ENCODE assay signal across 1 cellular context in the genomic region with DNA sequence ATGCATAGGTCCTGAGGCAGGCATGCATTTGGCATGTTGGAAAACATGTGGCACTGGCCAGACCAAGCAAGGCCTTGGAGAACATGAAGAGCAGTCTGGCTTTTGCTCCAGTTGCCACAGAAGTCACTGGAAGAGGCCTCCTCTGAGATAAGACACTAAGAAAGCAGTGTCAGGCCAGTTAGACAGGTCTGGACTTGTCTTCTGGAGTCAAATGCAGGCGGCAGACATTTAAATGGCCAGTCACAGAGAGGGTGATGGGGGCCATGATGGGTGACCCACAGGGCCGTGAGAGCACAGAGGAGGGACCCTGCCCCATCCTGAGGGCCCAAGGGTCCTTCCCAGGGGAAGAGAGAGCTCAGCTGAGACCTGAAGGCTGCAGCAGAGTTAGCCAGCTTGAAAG.
TF ChIP-seq lines count a peak whose summit lies in the region.

No MANE protein-coding gene starts in this region.

TF ChIP-seq in SK-N-SH treated with all-trans-retinoic acid at 6 μM for 48 hours, 23 proteins besides CTCF, POLR2A, EP300 and RAD21 (continued from another document):
- TF ChIP-seq RARB (CRISPR knock-in tag; IDR thresholded peaks at IDR 0.05) (no peak), POU6F1 (CRISPR knock-in tag; IDR thresholded peaks at IDR 0.05; ENCODE audit: borderline replicate concordance, low read depth) (no peak), TCF4 (CRISPR knock-in tag; IDR thresholded peaks at IDR 0.05; ENCODE audit: borderline replicate concordance) (no peak), SNAI2 (CRISPR knock-in tag; IDR thresholded peaks at IDR 0.05) (no peak), CSDC2 (CRISPR knock-in tag; IDR thresholded peaks at IDR 0.05) (no peak), ZC3H10 (CRISPR knock-in tag; IDR thresholded peaks at IDR 0.05) (no peak), OSR1 (CRISPR knock-in tag; IDR thresholded peaks at IDR 0.05) (no peak), ZNF565 (CRISPR knock-in tag; conservative IDR thresholded peaks at IDR 0.05; ENCODE audit: low read depth) (no peak), TOX (CRISPR knock-in tag; IDR thresholded peaks at IDR 0.05; ENCODE audit: borderline replicate concordance) (no peak)
- TF ChIP-seq, protein P1, sequence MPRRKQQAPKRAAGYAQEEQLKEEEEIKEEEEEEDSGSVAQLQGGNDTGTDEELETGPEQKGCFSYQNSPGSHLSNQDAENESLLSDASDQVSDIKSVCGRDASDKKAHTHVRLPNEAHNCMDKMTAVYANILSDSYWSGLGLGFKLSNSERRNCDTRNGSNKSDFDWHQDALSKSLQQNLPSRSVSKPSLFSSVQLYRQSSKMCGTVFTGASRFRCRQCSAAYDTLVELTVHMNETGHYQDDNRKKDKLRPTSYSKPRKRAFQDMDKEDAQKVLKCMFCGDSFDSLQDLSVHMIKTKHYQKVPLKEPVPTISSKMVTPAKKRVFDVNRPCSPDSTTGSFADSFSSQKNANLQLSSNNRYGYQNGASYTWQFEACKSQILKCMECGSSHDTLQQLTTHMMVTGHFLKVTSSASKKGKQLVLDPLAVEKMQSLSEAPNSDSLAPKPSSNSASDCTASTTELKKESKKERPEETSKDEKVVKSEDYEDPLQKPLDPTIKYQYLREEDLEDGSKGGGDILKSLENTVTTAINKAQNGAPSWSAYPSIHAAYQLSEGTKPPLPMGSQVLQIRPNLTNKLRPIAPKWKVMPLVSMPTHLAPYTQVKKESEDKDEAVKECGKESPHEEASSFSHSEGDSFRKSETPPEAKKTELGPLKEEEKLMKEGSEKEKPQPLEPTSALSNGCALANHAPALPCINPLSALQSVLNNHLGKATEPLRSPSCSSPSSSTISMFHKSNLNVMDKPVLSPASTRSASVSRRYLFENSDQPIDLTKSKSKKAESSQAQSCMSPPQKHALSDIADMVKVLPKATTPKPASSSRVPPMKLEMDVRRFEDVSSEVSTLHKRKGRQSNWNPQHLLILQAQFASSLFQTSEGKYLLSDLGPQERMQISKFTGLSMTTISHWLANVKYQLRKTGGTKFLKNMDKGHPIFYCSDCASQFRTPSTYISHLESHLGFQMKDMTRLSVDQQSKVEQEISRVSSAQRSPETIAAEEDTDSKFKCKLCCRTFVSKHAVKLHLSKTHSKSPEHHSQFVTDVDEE (CRISPR knock-in tag; IDR thresholded peaks at IDR 0.05) = no peak
TF ChIP-seq in SK-N-SH treated with all-trans-retinoic acid at 6 μM for 48 hours: peak in this region for 0.
